9 cellular contexts compared by ENCODE assay signal in the genomic region with DNA sequence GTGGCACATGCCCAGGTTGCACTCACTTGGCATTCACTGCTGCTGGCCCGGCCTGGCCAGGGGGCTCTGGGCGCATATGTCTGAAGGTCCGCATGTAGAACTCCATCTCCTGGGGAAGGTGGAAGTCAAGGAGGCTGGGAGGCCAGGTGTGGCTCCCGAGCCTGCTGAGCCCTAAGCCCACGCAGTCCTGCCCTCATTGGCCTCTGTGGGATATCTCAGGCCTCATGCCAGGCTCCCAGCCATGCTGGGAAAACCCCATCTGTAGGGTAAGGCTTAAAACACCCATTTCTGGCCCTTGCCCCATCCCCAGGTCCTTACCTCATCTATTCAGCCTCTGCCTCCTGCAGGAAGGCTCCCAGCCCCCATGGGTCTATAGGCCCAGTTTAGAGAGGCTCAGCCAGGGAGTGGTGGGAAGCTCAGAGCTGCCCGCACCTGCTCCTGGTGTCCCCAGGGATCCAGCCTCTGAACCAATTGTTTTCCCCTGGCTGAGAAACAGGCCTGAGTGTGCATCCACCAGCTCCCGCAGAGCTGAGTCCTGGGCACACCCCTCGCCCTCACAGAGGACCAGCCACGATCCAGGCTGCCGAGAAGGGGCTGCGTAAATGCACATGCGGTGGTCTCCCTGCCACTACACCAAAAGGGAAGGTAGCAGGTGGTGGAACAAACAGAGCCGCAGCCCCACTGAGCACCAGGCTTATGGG. TPM values are rescaled to one million over a fixed set of nuclear protein-coding genes. Genes with fewer than 3 reads are reported as not detected.
A peak's percentile ranks its signal among the peaks of the same experiment; 100 is the strongest.
DNase-seq lines count a peak whose midpoint lies in the region; ATAC-seq and TF ChIP-seq lines count a peak whose summit lies in the region.
"Had no signal": no experiment of that assay in that cellular context is flagged by ENCODE, and none has a peak within 500 bp of the region (broad histone marks: within the 10 kb centered on the region; RNA-seq: fewer than 3 reads in every experiment).

No MANE protein-coding gene starts in this region.

- no peak for TF ChIP-seq CTCF in HCT116 (IDR thresholded peaks at IDR 0.05 in 2 of 3, conservative IDR thresholded peaks at IDR 0.05 in 1 of 3; ENCODE audit: borderline replicate concordance in 1 of 3, insufficient read depth in 1 of 3, low read depth in 2 of 3, low read length in 2 of 3)
- no peak for TF ChIP-seq CTCF in esophagus muscularis mucosa (IDR thresholded peaks at IDR 0.05)
- no peak for TF ChIP-seq CTCF in HFFc6 (IDR thresholded peaks at IDR 0.05)

- no TSS peak for BruUV-seq in HCT116 (replicated peaks; lab: Mats Ljungman, UMichigan)

- H3K27ac ChIP-seq in HCT116 (ENCODE audit: low read depth, low read length) (peak overlapping the region; percentile 37; the same call in 1 of the 2 replicates), esophagus muscularis mucosa (replicated peaks in 1 of 4) (peak overlapping the region; percentile 80 to 88 (median 81)), skeletal muscle tissue (ENCODE audit: low read depth, low read length) (peak overlapping the region; percentile 83)

- WGBS in esophagus muscularis mucosa = 64% methylated on average over 8 of the region's 13 CpGs

- no peak for TF ChIP-seq RAD21 in HCT116 (IDR thresholded peaks at IDR 0.05; ENCODE audit: low read depth)

- no peaks in the 10 kb centered on the region for H3K79me2 ChIP-seq in HCT116 (ENCODE audit: insufficient read depth, low read length)

- H2AFZ ChIP-seq in HCT116 (ENCODE audit: low read depth, low read length, poor library complexity, severe bottlenecking) = no peak overlapping the region

- intact Hi-C loops in HCT116 (cut with micrococcal nuclease) (loop anchor here (5.0 kb wide), 1 partner anchor 133 kb away; no protein-coding TSS in a partner anchor), esophagus muscularis mucosa (cut with DNase I) (no loop called here)

- no peaks in the 10 kb centered on the region for H3K9me2 ChIP-seq in HCT116 (ENCODE audit: insufficient read depth)

- H3K9ac ChIP-seq in HCT116 (ENCODE audit: low read length) (0 out of 2 replicates have a peak overlapping the region, but pooled peaks have one; percentile 26), skeletal muscle tissue (ENCODE audit: low read depth in 1 of 3, low read length in 3 of 3) (peak overlapping the region in 2 of 3 donors; percentile 47 to 57)

- TF ChIP-seq POLR2A in HCT116 (IDR thresholded peaks at IDR 0.05; ENCODE audit: borderline replicate concordance, extremely low read depth, insufficient read depth, insufficient read length) = no peak
- no peak for TF ChIP-seq POLR2A in esophagus muscularis mucosa (IDR thresholded peaks at IDR 0.05; ENCODE audit: low read depth)

- H3K36me3 ChIP-seq in HCT116 (ENCODE audit: control insufficient read depth in 1 of 2, insufficient read depth in 2 of 2, low read length in 2 of 2) (no peaks in the 10 kb centered on the region), esophagus muscularis mucosa (peaks cover 0 to 1% (median 0%) of the 10 kb centered on the region in 4 donors), skeletal muscle tissue (ENCODE audit: control insufficient read depth in 3 of 3, insufficient read depth in 3 of 3, low read length in 3 of 3) (no peaks in the 10 kb centered on the region)

- CTCF ChIA-PET in HCT116 (lab: Charles Lee) = no interaction called here

- H3K9me3 ChIP-seq in HCT116 (ENCODE audit: control insufficient read depth in 1 of 2, insufficient read depth in 1 of 2, low read depth in 1 of 2, low read length in 2 of 2) (no peaks in the 10 kb centered on the region), esophagus muscularis mucosa (no peaks in the 10 kb centered on the region), skeletal muscle tissue (ENCODE audit: control insufficient read depth in 3 of 3, low read length in 3 of 3) (no peaks in the 10 kb centered on the region)

- TF ChIP-seq EP300 in esophagus muscularis mucosa (IDR thresholded peaks at IDR 0.05) = no peak

- H3K4me2 ChIP-seq in HCT116 (ENCODE audit: low read length) = peak overlapping the region; percentile 64

- POLR2A ChIA-PET in HCT116 (lab: Charles Lee) = interaction anchor here (0.7 kb wide), 1 partner anchor 234 kb away, joined by 3 read pairs; no protein-coding TSS in a partner anchor

- H3K27me3 Mint-ChIP-seq in HFFc6 (ENCODE audit: insufficient read depth) = peaks cover 9% of the 10 kb centered on the region

- H3K4me3 ChIP-seq in HCT116 (replicated peaks in 1 of 2; ENCODE audit: low read depth in 1 of 2, low read length in 2 of 2) (0 out of 4 replicates have a peak overlapping the region, but pooled peaks of 1 of the 2 experiments have one; percentile 10), esophagus muscularis mucosa (peak overlapping the region in 3 of 4 donors; percentile 9 to 32 (median 11)), skeletal muscle tissue (ENCODE audit: low read length in 3 of 3) (peak overlapping the region in 1 of 3 donors; percentile 22)

- no peaks in the 10 kb centered on the region for H3K27me3 ChIP-seq in HCT116 (ENCODE audit: insufficient read depth, low read length)
- H3K27me3 ChIP-seq in esophagus muscularis mucosa = no peaks in the 10 kb centered on the region
- H3K27me3 ChIP-seq in skeletal muscle tissue (ENCODE audit: control insufficient read depth in 3 of 3, insufficient read depth in 3 of 3, low read length in 3 of 3) = no peaks in the 10 kb centered on the region

- ATAC-seq in HCT116 (no peak), GM21737 (IDR thresholded peaks at IDR 0.05; ENCODE audit: unreplicated experiment) (no peak), HG02884 (IDR thresholded peaks at IDR 0.05; ENCODE audit: unreplicated experiment) (no peak), GM21786 (IDR thresholded peaks at IDR 0.05; ENCODE audit: unreplicated experiment) (no peak)

- H3K4me1 Mint-ChIP-seq in HFFc6 (ENCODE audit: low read depth) = no peaks in the 10 kb centered on the region

- RAD21 ChIA-PET in HCT116 (lab: Charles Lee; ENCODE audit: low non-redundant PET in 1 of 2, low total read pairs in 2 of 2, uncharacterized antibody in 2 of 2, unreplicated experiment in 2 of 2) = no interaction called here

- DNase-seq in HCT116 (ENCODE audit: low read depth, low spot score) (no peak), NCI-H524 treated with DMSO at 0.1 percent for 48 hours (lab: John Stamatoyannopoulos, UW) (peak; percentile 73), esophagus muscularis mucosa (ENCODE audit: extremely low spot score) (no peak), HFFc6 (no peak)
- DNase-seq: cerebellar nuclear complex had no signal

- H4K20me1 ChIP-seq in HCT116 (ENCODE audit: insufficient read depth) = no peaks in the 10 kb centered on the region

- no peaks in the 10 kb centered on the region for H3K36me3 Mint-ChIP-seq in HFFc6 (ENCODE audit: low read depth)

- H3K4me1 ChIP-seq in HCT116 (ENCODE audit: control insufficient read depth in 1 of 2, insufficient read depth in 2 of 2, low read length in 2 of 2) (peaks cover 10 to 20% of the 10 kb centered on the region in 2 experiments), esophagus muscularis mucosa (peaks cover 67 to 94% (median 88%) of the 10 kb centered on the region in 4 donors), skeletal muscle tissue (ENCODE audit: control insufficient read depth in 3 of 3, insufficient read depth in 3 of 3, low read length in 3 of 3) (peaks cover 64 to 87% (median 75%) of the 10 kb centered on the region in 3 donors)

- H3K27ac Mint-ChIP-seq in HFFc6 = no peak overlapping the region

- H3K4me3 Mint-ChIP-seq in HFFc6 = no peak overlapping the region

- no peaks in the 10 kb centered on the region for H3K9me3 Mint-ChIP-seq in HFFc6

TF ChIP-seq in HCT116, 20 proteins besides CTCF, POLR2A, EP300 and RAD21 (continues in another document):
- TF ChIP-seq ELF1 (IDR thresholded peaks at IDR 0.05; ENCODE audit: borderline replicate concordance, low read depth) (no peak), EGR1 (IDR thresholded peaks at IDR 0.05; ENCODE audit: low read depth) (no peak), ZNF274 (IDR thresholded peaks at IDR 0.05; ENCODE audit: low read depth, low read length) (no peak), CBX3 (IDR thresholded peaks at IDR 0.05; ENCODE audit: low read depth) (no peak)
- TF ChIP-seq, protein P1, sequence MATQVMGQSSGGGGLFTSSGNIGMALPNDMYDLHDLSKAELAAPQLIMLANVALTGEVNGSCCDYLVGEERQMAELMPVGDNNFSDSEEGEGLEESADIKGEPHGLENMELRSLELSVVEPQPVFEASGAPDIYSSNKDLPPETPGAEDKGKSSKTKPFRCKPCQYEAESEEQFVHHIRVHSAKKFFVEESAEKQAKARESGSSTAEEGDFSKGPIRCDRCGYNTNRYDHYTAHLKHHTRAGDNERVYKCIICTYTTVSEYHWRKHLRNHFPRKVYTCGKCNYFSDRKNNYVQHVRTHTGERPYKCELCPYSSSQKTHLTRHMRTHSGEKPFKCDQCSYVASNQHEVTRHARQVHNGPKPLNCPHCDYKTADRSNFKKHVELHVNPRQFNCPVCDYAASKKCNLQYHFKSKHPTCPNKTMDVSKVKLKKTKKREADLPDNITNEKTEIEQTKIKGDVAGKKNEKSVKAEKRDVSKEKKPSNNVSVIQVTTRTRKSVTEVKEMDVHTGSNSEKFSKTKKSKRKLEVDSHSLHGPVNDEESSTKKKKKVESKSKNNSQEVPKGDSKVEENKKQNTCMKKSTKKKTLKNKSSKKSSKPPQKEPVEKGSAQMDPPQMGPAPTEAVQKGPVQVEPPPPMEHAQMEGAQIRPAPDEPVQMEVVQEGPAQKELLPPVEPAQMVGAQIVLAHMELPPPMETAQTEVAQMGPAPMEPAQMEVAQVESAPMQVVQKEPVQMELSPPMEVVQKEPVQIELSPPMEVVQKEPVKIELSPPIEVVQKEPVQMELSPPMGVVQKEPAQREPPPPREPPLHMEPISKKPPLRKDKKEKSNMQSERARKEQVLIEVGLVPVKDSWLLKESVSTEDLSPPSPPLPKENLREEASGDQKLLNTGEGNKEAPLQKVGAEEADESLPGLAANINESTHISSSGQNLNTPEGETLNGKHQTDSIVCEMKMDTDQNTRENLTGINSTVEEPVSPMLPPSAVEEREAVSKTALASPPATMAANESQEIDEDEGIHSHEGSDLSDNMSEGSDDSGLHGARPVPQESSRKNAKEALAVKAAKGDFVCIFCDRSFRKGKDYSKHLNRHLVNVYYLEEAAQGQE (IDR thresholded peaks at IDR 0.05; ENCODE audit: low read depth) = no peak

RNA-seq across cellular contexts. Expression of a gene that starts 2.3 kb away (rescaled TPM):
- total RNA-seq in HCT116 (2021; ENCODE audit: unreplicated experiment) (1.2 TPM), esophagus muscularis mucosa (100 to 1,000 TPM in 1 of 4 donors, 10 to 100 TPM in 3; 32.0 to 116 (median 41.3) TPM), skeletal muscle tissue (135 TPM)
- polyA plus RNA-seq in HCT116 (2012) = 1.5 and 1.6 TPM in 2 replicates
- total RNA-seq in HFFc6 (2021; fragmentation: NEBNext Ultra II Directional; extraction: Animal tissue kit (Norgen Biotek cat#: 25700)) = under 1 TPM in 2 of 6 experiments, not detected in 4; 0.21 to 0.28 TPM

RNA-seq across cellular contexts. Expression of a gene that starts 20.7 kb away (rescaled TPM):
- total RNA-seq in HCT116 (2021; ENCODE audit: unreplicated experiment) (9.1 TPM), esophagus muscularis mucosa (10 to 100 TPM; 11.6 to 27.5 (median 20.8) TPM), skeletal muscle tissue (11.5 TPM)
- polyA plus RNA-seq in HCT116 (2012) = 7.0 and 8.8 TPM in 2 replicates
- 1 to 10 TPM; 2.1 to 5.4 (median 2.8) TPM for total RNA-seq in HFFc6 (2021; fragmentation: NEBNext Ultra II Directional; extraction: Animal tissue kit (Norgen Biotek cat#: 25700))

RNA-seq across cellular contexts. Expression of a gene that starts 35.3 kb away (rescaled TPM):
- total RNA-seq in HCT116 (2021; ENCODE audit: unreplicated experiment) (9.7 TPM), esophagus muscularis mucosa (1 to 10 TPM in 2 of 4 donors, under 1 TPM in 1, not detected in 1; 0.42 to 2.2 (median 1.1) TPM), skeletal muscle tissue (2.6 TPM)
- 11.2 and 11.9 TPM in 2 replicates for polyA plus RNA-seq in HCT116 (2012)
- total RNA-seq in HFFc6 (2021; fragmentation: NEBNext Ultra II Directional; extraction: Animal tissue kit (Norgen Biotek cat#: 25700)) = not detected

Comparison
In these comparisons a context has a peak if more than half of its experiments do, and no peak if none do; other contexts are left out.
1. RNA of a gene that starts 2.3 kb away (total RNA-seq): 135 TPM in skeletal muscle tissue (single experiment) and 32.0 to 116 TPM in esophagus muscularis mucosa; 1.2 TPM in HCT116 (single experiment) and 0.21 to 0.28 TPM in HFFc6; every median in the first group is over 10 times any median in the second.
2. Peak in every context shown above with its lines, with median percentiles within 50 percentile points of each other: H3K27ac ChIP-seq.